22 cellular contexts compared by ENCODE assay signal in genomic region chr5:4653475-4653874, GRCh38.
DNase-seq lines count a peak whose midpoint lies in the region; ATAC-seq and TF ChIP-seq lines count a peak whose summit lies in the region.
"Had no signal": no experiment of that assay in that cellular context is flagged by ENCODE, and none has a peak within 500 bp of the region (broad histone marks: within the 10 kb centered on the region; RNA-seq: fewer than 3 reads in every experiment).

No MANE protein-coding gene starts in this region.

- DNase-seq in GM23338 (ENCODE audit: low spot score) (no peak), NCI-H1092 (lab: John Stamatoyannopoulos, UW) (no peak), islet precursor cell (no peak), SK-N-DZ (ENCODE audit: low spot score) (no peak)
- DNase-seq: 8988T; ACHN; BE2C; C1 segment of cervical spinal cord; CD4-positive, alpha-beta memory T cell; CD4-positive, CD25-positive, alpha-beta regulatory T cell; CD8-positive, alpha-beta memory T cell; COR-L47; DMS 273 treated with DMSO at 0.1 percent for 48 hours; DMS153; DMS53; DMS79; GF-D8 had no signal

- H3K9me3 ChIP-seq in OCI-LY1 (ENCODE audit: low read length): no peaks in the 10 kb centered on the region
- H3K9me3 ChIP-seq: BE2C had no signal

- H3K4me3 Mint-ChIP-seq in GM23338: no peak overlapping the region
- H3K4me3 Mint-ChIP-seq in nephron: peak overlapping the region in 1 of 3 experiments; percentile 38
- H3K4me3 Mint-ChIP-seq: CD14-positive monocyte; CD4-positive, alpha-beta memory T cell; CD4-positive, CD25-positive, alpha-beta regulatory T cell; CD8-positive, alpha-beta memory T cell had no signal

- peaks cover 8% of the 10 kb centered on the region; the same call in 2 of the 3 replicates for H3K9me3 Mint-ChIP-seq in GM23338
- H3K9me3 Mint-ChIP-seq in nephron: peaks cover 4% of the 10 kb centered on the region

- no peaks in the 10 kb centered on the region for H3K36me3 ChIP-seq in GM23338 (ENCODE audit: insufficient read depth)
- no peaks in the 10 kb centered on the region for H3K36me3 ChIP-seq in OCI-LY1 (ENCODE audit: insufficient read depth, low read length)
- H3K36me3 ChIP-seq: BE2C, BLaER1 had no signal

- H3K9me2 ChIP-seq in GM23338 (ENCODE audit: insufficient read depth) (no peaks in the 10 kb centered on the region), OCI-LY1 (ENCODE audit: low read depth, low read length) (no peaks in the 10 kb centered on the region)

- no peaks in the 10 kb centered on the region for H3K27me3 ChIP-seq in GM23338 (ENCODE audit: insufficient read depth)
- H3K27me3 ChIP-seq in OCI-LY1 (ENCODE audit: insufficient read depth, low read length): no peaks in the 10 kb centered on the region
- H3K27me3 ChIP-seq: BE2C, BLaER1 had no signal

- H3K4me2 ChIP-seq in GM23338 (no peak overlapping the region), OCI-LY1 (ENCODE audit: low read length) (no peak overlapping the region; the same call in 1 of the 2 replicates)
- H3K4me2 ChIP-seq: BLaER1 had no signal

- H3K4me1 Mint-ChIP-seq in GM23338: peaks cover 5% of the 10 kb centered on the region
- H3K4me1 Mint-ChIP-seq in nephron: peaks cover 16% of the 10 kb centered on the region
- H3K4me1 Mint-ChIP-seq: CD14-positive monocyte; CD4-positive, alpha-beta memory T cell; CD4-positive, CD25-positive, alpha-beta regulatory T cell; CD8-positive, alpha-beta memory T cell had no signal

- peaks cover 2% of the 10 kb centered on the region for H3K27me3 Mint-ChIP-seq in GM23338 (ENCODE audit: insufficient read depth, low read depth, poor library complexity)
- peaks cover 10% of the 10 kb centered on the region for H3K27me3 Mint-ChIP-seq in nephron (ENCODE audit: low read depth)
- H3K27me3 Mint-ChIP-seq: CD4-positive, alpha-beta memory T cell; CD4-positive, CD25-positive, alpha-beta regulatory T cell; CD8-positive, alpha-beta memory T cell had no signal

- H3K4me3 ChIP-seq in GM23338 (no peak overlapping the region), OCI-LY1 (ENCODE audit: low read depth, low read length, poor library complexity, severe bottlenecking) (no peak overlapping the region)
- H3K4me3 ChIP-seq: BLaER1 had no signal

- no peak overlapping the region for H3K27ac ChIP-seq in GM23338 (ENCODE audit: low read depth)
- H3K27ac ChIP-seq in OCI-LY1 (ENCODE audit: low read depth, low read length, poor library complexity, severe bottlenecking): peak overlapping the region; percentile 46
- H3K27ac ChIP-seq: BLaER1 had no signal

- H3K27ac Mint-ChIP-seq in GM23338: no peak overlapping the region
- peak overlapping the region; percentile 32 to 69 (median 44) for H3K27ac Mint-ChIP-seq in nephron
- H3K27ac Mint-ChIP-seq: CD14-positive monocyte; CD4-positive, alpha-beta memory T cell; CD4-positive, CD25-positive, alpha-beta regulatory T cell; CD8-positive, alpha-beta memory T cell had no signal

- TF ChIP-seq CTCF in GM23338 (conservative IDR thresholded peaks at IDR 0.05; ENCODE audit: low read depth in 2 of 2) (no peak), OCI-LY1 (IDR thresholded peaks at IDR 0.05; ENCODE audit: low read length) (no peak), nephron (IDR thresholded peaks at IDR 0.05; ENCODE audit: unreplicated experiment in 3 of 3) (no peak)

- H3K36me3 Mint-ChIP-seq in GM23338 (ENCODE audit: low read depth) (no peaks in the 10 kb centered on the region; the same call in 2 of the 3 replicates), nephron (ENCODE audit: low read depth) (no peaks in the 10 kb centered on the region)
- H3K36me3 Mint-ChIP-seq: CD14-positive monocyte; CD4-positive, alpha-beta memory T cell; CD4-positive, CD25-positive, alpha-beta regulatory T cell; CD8-positive, alpha-beta memory T cell had no signal

- H3K79me2 ChIP-seq in GM23338 (replicated peaks; ENCODE audit: insufficient read depth) (no peaks in the 10 kb centered on the region), OCI-LY1 (ENCODE audit: insufficient read depth, low read length) (no peaks in the 10 kb centered on the region)

- no peaks in the 10 kb centered on the region for H3K4me1 ChIP-seq in GM23338 (ENCODE audit: insufficient read depth)
- H3K4me1 ChIP-seq in OCI-LY1 (ENCODE audit: insufficient read depth, low read length, severe bottlenecking): peaks cover 57% of the 10 kb centered on the region
- H3K4me1 ChIP-seq: BE2C, BLaER1 had no signal

- no peak overlapping the region for H3K9ac ChIP-seq in OCI-LY1 (ENCODE audit: low read length)
- H3K9ac ChIP-seq: BLaER1 had no signal

- ATAC-seq in GM23338: no peak
- no peak for ATAC-seq in HG03439 (IDR thresholded peaks at IDR 0.05; ENCODE audit: unreplicated experiment)

- H3F3A ChIP-seq in GM23338 (replicated peaks; ENCODE audit: low read depth): no peaks in the 10 kb centered on the region
- H3F3A ChIP-seq in OCI-LY1 (ENCODE audit: insufficient read depth, low read length): no peaks in the 10 kb centered on the region

- H4K20me1 ChIP-seq in GM23338 (replicated peaks; ENCODE audit: insufficient read depth) (no peaks in the 10 kb centered on the region), OCI-LY1 (ENCODE audit: insufficient read depth, low read length) (no peaks in the 10 kb centered on the region)
- H4K20me1 ChIP-seq: BLaER1 had no signal

- H2AFZ ChIP-seq in GM23338 (0 out of 2 replicates have a peak overlapping the region, but pooled peaks have one; percentile 14), OCI-LY1 (ENCODE audit: low read length) (no peak overlapping the region)

TF ChIP-seq in GM23338, 12 proteins besides CTCF, POLR2A, EP300 and RAD21 (continues in another document):
- TF ChIP-seq, protein P1, sequence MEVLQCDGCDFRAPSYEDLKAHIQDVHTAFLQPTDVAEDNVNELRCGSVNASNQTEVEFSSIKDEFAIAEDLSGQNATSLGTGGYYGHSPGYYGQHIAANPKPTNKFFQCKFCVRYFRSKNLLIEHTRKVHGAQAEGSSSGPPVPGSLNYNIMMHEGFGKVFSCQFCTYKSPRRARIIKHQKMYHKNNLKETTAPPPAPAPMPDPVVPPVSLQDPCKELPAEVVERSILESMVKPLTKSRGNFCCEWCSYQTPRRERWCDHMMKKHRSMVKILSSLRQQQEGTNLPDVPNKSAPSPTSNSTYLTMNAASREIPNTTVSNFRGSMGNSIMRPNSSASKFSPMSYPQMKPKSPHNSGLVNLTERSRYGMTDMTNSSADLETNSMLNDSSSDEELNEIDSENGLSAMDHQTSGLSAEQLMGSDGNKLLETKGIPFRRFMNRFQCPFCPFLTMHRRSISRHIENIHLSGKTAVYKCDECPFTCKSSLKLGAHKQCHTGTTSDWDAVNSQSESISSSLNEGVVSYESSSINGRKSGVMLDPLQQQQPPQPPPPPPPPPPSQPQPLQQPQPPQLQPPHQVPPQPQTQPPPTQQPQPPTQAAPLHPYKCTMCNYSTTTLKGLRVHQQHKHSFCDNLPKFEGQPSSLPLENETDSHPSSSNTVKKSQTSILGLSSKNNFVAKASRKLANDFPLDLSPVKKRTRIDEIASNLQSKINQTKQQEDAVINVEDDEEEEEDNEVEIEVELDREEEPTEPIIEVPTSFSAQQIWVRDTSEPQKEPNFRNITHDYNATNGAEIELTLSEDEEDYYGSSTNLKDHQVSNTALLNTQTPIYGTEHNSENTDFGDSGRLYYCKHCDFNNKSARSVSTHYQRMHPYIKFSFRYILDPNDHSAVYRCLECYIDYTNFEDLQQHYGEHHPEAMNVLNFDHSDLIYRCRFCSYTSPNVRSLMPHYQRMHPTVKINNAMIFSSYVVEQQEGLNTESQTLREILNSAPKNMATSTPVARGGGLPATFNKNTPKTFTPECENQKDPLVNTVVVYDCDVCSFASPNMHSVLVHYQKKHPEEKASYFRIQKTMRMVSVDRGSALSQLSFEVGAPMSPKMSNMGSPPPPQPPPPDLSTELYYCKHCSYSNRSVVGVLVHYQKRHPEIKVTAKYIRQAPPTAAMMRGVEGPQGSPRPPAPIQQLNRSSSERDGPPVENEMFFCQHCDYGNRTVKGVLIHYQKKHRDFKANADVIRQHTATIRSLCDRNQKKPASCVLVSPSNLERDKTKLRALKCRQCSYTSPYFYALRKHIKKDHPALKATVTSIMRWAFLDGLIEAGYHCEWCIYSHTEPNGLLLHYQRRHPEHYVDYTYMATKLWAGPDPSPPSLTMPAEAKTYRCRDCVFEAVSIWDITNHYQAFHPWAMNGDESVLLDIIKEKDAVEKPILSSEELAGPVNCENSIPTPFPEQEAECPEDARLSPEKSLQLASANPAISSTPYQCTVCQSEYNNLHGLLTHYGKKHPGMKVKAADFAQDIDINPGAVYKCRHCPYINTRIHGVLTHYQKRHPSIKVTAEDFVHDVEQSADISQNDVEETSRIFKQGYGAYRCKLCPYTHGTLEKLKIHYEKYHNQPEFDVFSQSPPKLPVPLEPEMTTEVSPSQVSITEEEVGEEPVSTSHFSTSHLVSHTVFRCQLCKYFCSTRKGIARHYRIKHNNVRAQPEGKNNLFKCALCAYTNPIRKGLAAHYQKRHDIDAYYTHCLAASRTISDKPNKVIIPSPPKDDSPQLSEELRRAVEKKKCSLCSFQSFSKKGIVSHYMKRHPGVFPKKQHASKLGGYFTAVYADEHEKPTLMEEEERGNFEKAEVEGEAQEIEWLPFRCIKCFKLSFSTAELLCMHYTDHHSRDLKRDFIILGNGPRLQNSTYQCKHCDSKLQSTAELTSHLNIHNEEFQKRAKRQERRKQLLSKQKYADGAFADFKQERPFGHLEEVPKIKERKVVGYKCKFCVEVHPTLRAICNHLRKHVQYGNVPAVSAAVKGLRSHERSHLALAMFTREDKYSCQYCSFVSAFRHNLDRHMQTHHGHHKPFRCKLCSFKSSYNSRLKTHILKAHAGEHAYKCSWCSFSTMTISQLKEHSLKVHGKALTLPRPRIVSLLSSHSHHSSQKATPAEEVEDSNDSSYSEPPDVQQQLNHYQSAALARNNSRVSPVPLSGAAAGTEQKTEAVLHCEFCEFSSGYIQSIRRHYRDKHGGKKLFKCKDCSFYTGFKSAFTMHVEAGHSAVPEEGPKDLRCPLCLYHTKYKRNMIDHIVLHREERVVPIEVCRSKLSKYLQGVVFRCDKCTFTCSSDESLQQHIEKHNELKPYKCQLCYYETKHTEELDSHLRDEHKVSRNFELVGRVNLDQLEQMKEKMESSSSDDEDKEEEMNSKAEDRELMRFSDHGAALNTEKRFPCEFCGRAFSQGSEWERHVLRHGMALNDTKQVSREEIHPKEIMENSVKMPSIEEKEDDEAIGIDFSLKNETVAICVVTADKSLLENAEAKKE (CRISPR knock-in tag; IDR thresholded peaks at IDR 0.05): no peak
- TF ChIP-seq EZH2phosphoT487 (IDR thresholded peaks at IDR 0.05; ENCODE audit: unreplicated experiment) (no peak), POLR2AphosphoS5 (IDR thresholded peaks at IDR 0.05; ENCODE audit: low read depth) (no peak)
